In genomic region chr19:12943437-12944044, GRCh38 we compare ENCODE assay signal across 12 cellular contexts. TPM values are rescaled to one million over a fixed set of nuclear protein-coding genes. Genes with fewer than 3 reads are reported as not detected.
DNase-seq lines count a peak whose midpoint lies in the region; ATAC-seq, FAIRE-seq and TF ChIP-seq lines count a peak whose summit lies in the region.
"Had no signal": no experiment of that assay in that cellular context is flagged by ENCODE, and none has a peak within 500 bp of the region (broad histone marks: within the 10 kb centered on the region; RNA-seq: fewer than 3 reads in every experiment).

No MANE protein-coding gene starts in this region.

- H3K27me3 ChIP-seq in Loucy (ENCODE audit: insufficient read depth, low read length, poor library complexity, severe bottlenecking) (peaks cover 14% of the 10 kb centered on the region), mammary epithelial cell (ENCODE audit: insufficient read depth, low read length) (no peaks in the 10 kb centered on the region), neutrophil (no peaks in the 10 kb centered on the region)

- CTCF ChIA-PET in mammary epithelial cell (lab: Charles Lee; ENCODE audit: low non-redundant PET) (no interaction called here), HEK293T (lab: Yijun Ruan, JAX) (no interaction called here)

- peaks cover 61% of the 10 kb centered on the region for H3K4me1 ChIP-seq in Loucy (ENCODE audit: insufficient read depth, low read length, poor library complexity, severe bottlenecking)
- H3K4me1 ChIP-seq in mammary epithelial cell (ENCODE audit: insufficient read depth, low read length) = peaks cover 35% of the 10 kb centered on the region
- peaks cover 36 to 43% of the 10 kb centered on the region in 2 experiments for H3K4me1 ChIP-seq in neutrophil (ENCODE audit: control insufficient read depth in 1 of 2, insufficient read depth in 1 of 2, low read depth in 1 of 2, low read length in 1 of 2)

- H4K20me1 ChIP-seq in Loucy (ENCODE audit: insufficient read depth, low read length, poor library complexity, severe bottlenecking) = peaks cover 95% of the 10 kb centered on the region
- no peaks in the 10 kb centered on the region for H4K20me1 ChIP-seq in mammary epithelial cell (ENCODE audit: insufficient read depth, low read length)

- H3K9ac ChIP-seq in Loucy (ENCODE audit: low read depth, low read length, poor library complexity, severe bottlenecking) = peak overlapping the region; percentile 100
- H3K9ac ChIP-seq in mammary epithelial cell (ENCODE audit: insufficient read depth, low read length) = no peak overlapping the region

- H3K36me3 ChIP-seq in Loucy (ENCODE audit: insufficient read depth, low read length) (peaks cover 74% of the 10 kb centered on the region), mammary epithelial cell (ENCODE audit: insufficient read depth, low read length) (peaks cover 37% of the 10 kb centered on the region), neutrophil (peaks cover 33% of the 10 kb centered on the region)

- peak overlapping the region; percentile 91 for H3K27ac Mint-ChIP-seq in T-helper 1 cell treated with Interleukin-12 subunit alpha and Interleukin-12 subunit beta and Interleukin-4 antibody, amounts not matched to agents 30 μg/mL and 1 μg/mL, for 36 hours

- H3K9me3 ChIP-seq in Loucy (ENCODE audit: insufficient read depth, low read depth, low read length) (no peaks in the 10 kb centered on the region), mammary epithelial cell (replicated peaks; ENCODE audit: insufficient read depth, low read length) (no peaks in the 10 kb centered on the region), neutrophil (no peaks in the 10 kb centered on the region)

- H3K27ac ChIP-seq in mammary epithelial cell (ENCODE audit: insufficient read depth, low read depth, low read length) (no peak overlapping the region), neutrophil (peak overlapping the region; percentile 51)

- peak overlapping the region; percentile 99 for H3K4me2 ChIP-seq in Loucy (ENCODE audit: low read depth, low read length, poor library complexity, severe bottlenecking)
- H3K4me2 ChIP-seq in mammary epithelial cell (ENCODE audit: insufficient read depth, low read depth, low read length) = no peak overlapping the region

- ATAC-seq in HG02610 (IDR thresholded peaks at IDR 0.05; ENCODE audit: unreplicated experiment) = no peak

- peak overlapping the region; percentile 19 for H3K4me3 Mint-ChIP-seq in T-helper 1 cell treated with Interleukin-12 subunit alpha and Interleukin-12 subunit beta and Interleukin-4 antibody, amounts not matched to agents 30 μg/mL and 1 μg/mL, for 36 hours

- no peaks in the 10 kb centered on the region for H3K9me3 Mint-ChIP-seq in T-helper 1 cell treated with Interleukin-12 subunit alpha and Interleukin-12 subunit beta and Interleukin-4 antibody, amounts not matched to agents 30 μg/mL and 1 μg/mL, for 36 hours

- H2AFZ ChIP-seq in Loucy (ENCODE audit: low read length) (no peak overlapping the region), mammary epithelial cell (ENCODE audit: low read depth, low read length) (no peak overlapping the region)

- H3K4me1 Mint-ChIP-seq in T-helper 1 cell treated with Interleukin-12 subunit alpha and Interleukin-12 subunit beta and Interleukin-4 antibody, amounts not matched to agents 30 μg/mL and 1 μg/mL, for 36 hours (ENCODE audit: low read depth) = peaks cover 52% of the 10 kb centered on the region

- no peaks in the 10 kb centered on the region for H3K9me2 ChIP-seq in Loucy (replicated peaks; ENCODE audit: low read depth, low read length)

- H3K27me3 Mint-ChIP-seq in T-helper 1 cell treated with Interleukin-12 subunit alpha and Interleukin-12 subunit beta and Interleukin-4 antibody, amounts not matched to agents 30 μg/mL and 1 μg/mL, for 36 hours (ENCODE audit: low read depth) = no peaks in the 10 kb centered on the region

- no peak for FAIRE-seq in HTR-8/SVneo (lab: Jason Lieb, UNC)

- peak overlapping the region; percentile 96 for H3K4me3 ChIP-seq in Loucy (ENCODE audit: low read length, poor library complexity, severe bottlenecking)
- no peak overlapping the region for H3K4me3 ChIP-seq in mammary epithelial cell (replicated peaks in 1 of 3; ENCODE audit: insufficient read depth in 1 of 3, low read depth in 2 of 3, low read length in 3 of 3)
- no peak overlapping the region for H3K4me3 ChIP-seq in neutrophil (ENCODE audit: low read depth in 1 of 2, low read length in 1 of 2)

- TF ChIP-seq CTCF in Loucy (conservative IDR thresholded peaks at IDR 0.05; ENCODE audit: low read length) (no peak), mammary epithelial cell (conservative IDR thresholded peaks at IDR 0.05 in 1 of 2, IDR thresholded peaks at IDR 0.05 in 1 of 2; ENCODE audit: extremely low read depth in 1 of 2, insufficient read depth in 1 of 2, low read depth in 1 of 2, low read length in 2 of 2) (no peak), neutrophil (IDR thresholded peaks at IDR 0.05) (no peak)

- DNase-seq in T-helper 1 cell (no peak), mammary epithelial cell (no peak), HEK293T (ENCODE audit: extremely low spot score) (no peak), HTR-8/SVneo (ENCODE audit: insufficient read length, low spot score) (no peak)
- DNase-seq: ACHN, islet precursor cell, Kasumi-1, NCI-H345 had no signal

- H3K79me2 ChIP-seq in Loucy (ENCODE audit: insufficient read depth, low read length) = peaks cover 98% of the 10 kb centered on the region
- peaks cover 77% of the 10 kb centered on the region for H3K79me2 ChIP-seq in mammary epithelial cell (ENCODE audit: insufficient read depth, low read length)

- in situ Hi-C loops in mammary epithelial cell (cut with MboI; ENCODE audit: low sequenced_read_pairs in 2 of 2) = no loop called here

- intact Hi-C loops in mammary epithelial cell (cut with micrococcal nuclease) = no loop called here

- dilution Hi-C loops in mammary epithelial cell (cut with HindIII; ENCODE audit: low sequenced_read_pairs) = no loop called here

- TSS peak; percentile 5 for BruUV-seq in mammary epithelial cell (replicated peaks; lab: Mats Ljungman, UMichigan)

- 79% methylated on average over 18 of the region's 18 CpGs for WGBS in mammary epithelial cell (ENCODE audit: low coverage, missing lambda C conversion rate)

- H3K36me3 Mint-ChIP-seq in T-helper 1 cell treated with Interleukin-12 subunit alpha and Interleukin-12 subunit beta and Interleukin-4 antibody, amounts not matched to agents 30 μg/mL and 1 μg/mL, for 36 hours (ENCODE audit: low read depth) = peaks cover 79% of the 10 kb centered on the region

- POLR2A ChIA-PET in HEK293T (lab: Yijun Ruan, JAX) = interaction anchor here (1.1 kb wide), 1 partner anchor 11 kb away, joined by 4 read pairs; no protein-coding TSS in a partner anchor

- H3F3A ChIP-seq in Loucy (ENCODE audit: low read depth) = peaks cover 26% of the 10 kb centered on the region

TF ChIP-seq in HEK293T, 16 proteins besides CTCF, POLR2A, EP300 and RAD21:
- TF ChIP-seq L3MBTL2 (conservative IDR thresholded peaks at IDR 0.05) = no peak
- TF ChIP-seq FOXK2 (IDR thresholded peaks at IDR 0.05) = no peak
- TF ChIP-seq TARDBP (IDR thresholded peaks at IDR 0.05) = no peak
- no peak for TF ChIP-seq FOXA1 (IDR thresholded peaks at IDR 0.05)
- TF ChIP-seq LEF1 (IDR thresholded peaks at IDR 0.05; ENCODE audit: borderline replicate concordance) = no peak
- TF ChIP-seq SUZ12 (IDR thresholded peaks at IDR 0.05) = no peak
- TF ChIP-seq ARNT (IDR thresholded peaks at IDR 0.05) = no peak
- no peak for TF ChIP-seq ZNF384 (IDR thresholded peaks at IDR 0.05)
- no peak for TF ChIP-seq SP1 (IDR thresholded peaks at IDR 0.05)
- TF ChIP-seq BHLHE40 (IDR thresholded peaks at IDR 0.05; ENCODE audit: borderline replicate concordance) = no peak
- no peak for TF ChIP-seq FOXM1 (IDR thresholded peaks at IDR 0.05; ENCODE audit: borderline replicate concordance)
- TF ChIP-seq NFRKB (IDR thresholded peaks at IDR 0.05) = no peak
- TF ChIP-seq ELF4 (IDR thresholded peaks at IDR 0.05) = no peak
- no peak for TF ChIP-seq CTBP1 (IDR thresholded peaks at IDR 0.05; ENCODE audit: borderline replicate concordance)
- no peak for TF ChIP-seq PKNOX1 (IDR thresholded peaks at IDR 0.05)
- TF ChIP-seq HDGF (IDR thresholded peaks at IDR 0.05; ENCODE audit: borderline replicate concordance) = no peak

RNA-seq across cellular contexts. Expression of gene RAD23A, which starts 2.1 kb away (rescaled TPM):
- 100 to 1,000 TPM; 101 to 123 TPM for total RNA-seq in mammary epithelial cell
- polyA plus RNA-seq in mammary epithelial cell = 95.0 TPM
- 148 TPM for polyA minus RNA-seq in mammary epithelial cell

RNA-seq across cellular contexts. Expression of gene CALR, which starts 5.1 kb away (rescaled TPM):
- 1,000 to 10,000 TPM; 1,117 to 1,135 TPM for total RNA-seq in mammary epithelial cell
- polyA plus RNA-seq in mammary epithelial cell = 1,343 TPM
- polyA minus RNA-seq in mammary epithelial cell = 1,452 TPM

RNA-seq across cellular contexts. Expression of gene FARSA, which starts 10.0 kb away (rescaled TPM):
- total RNA-seq in mammary epithelial cell = 10 to 100 TPM; 46.0 to 99.9 TPM
- polyA plus RNA-seq in mammary epithelial cell = 67.8 TPM
- 74.4 TPM for polyA minus RNA-seq in mammary epithelial cell

RNA-seq across cellular contexts. Expression of gene GADD45GIP1, which starts 13.5 kb away (rescaled TPM):
- 10 to 100 TPM; 11.5 to 34.5 TPM for total RNA-seq in mammary epithelial cell
- 35.6 TPM for polyA plus RNA-seq in mammary epithelial cell
- 13.5 TPM for polyA minus RNA-seq in mammary epithelial cell

RNA-seq across cellular contexts. Expression of gene SYCE2, which starts 24.4 kb away (rescaled TPM):
- not detected for total RNA-seq in mammary epithelial cell
- polyA plus RNA-seq in mammary epithelial cell = 0.32 TPM
- not detected for polyA minus RNA-seq in mammary epithelial cell
